In genomic region chr17:7035591-7036368, GRCh38 we compare ENCODE assay signal across 1 cellular context.
TF ChIP-seq lines count a peak whose summit lies in the region.

SLC16A13 (plus strand) TSS chr17:7036015; CDS start chr17:7036383, 368 bp downstream.

TF ChIP-seq in HEK293, 187 proteins besides CTCF, POLR2A, EP300 and RAD21 (continued from another document and continues in another):
- TF ChIP-seq ZNF777 (tag by site-specific recombination; IDR thresholded peaks at IDR 0.05; ENCODE audit: borderline replicate concordance) (peak; percentile 46; the same call in 1 of the 2 replicates), ELK4 (IDR thresholded peaks at IDR 0.05; ENCODE audit: borderline replicate concordance, low read depth, low read length) (no peak), ZBTB20 (tag by site-specific recombination; IDR thresholded peaks at IDR 0.05) (peak; percentile 88), ZNF76 (tag by site-specific recombination; IDR thresholded peaks at IDR 0.05; ENCODE audit: borderline replicate concordance, low read depth) (peak; percentile 53; the same call in 1 of the 2 replicates), ZNF133 (tag by site-specific recombination; IDR thresholded peaks at IDR 0.05) (no peak), GLIS1 (tag by site-specific recombination; IDR thresholded peaks at IDR 0.05) (peak; percentile 73), ZNF501 (tag by site-specific recombination; IDR thresholded peaks at IDR 0.05) (peak; percentile 60; the same call in 1 of the 2 replicates), ZBTB48 (tag by site-specific recombination; IDR thresholded peaks at IDR 0.05) (peak; percentile 87), HIC1 (tag by site-specific recombination; IDR thresholded peaks at IDR 0.05) (no peak; the same call in 1 of the 2 replicates), ZNF792 (tag by site-specific recombination; IDR thresholded peaks at IDR 0.05) (no peak), ZNF311 (tag by site-specific recombination; IDR thresholded peaks at IDR 0.05; ENCODE audit: borderline replicate concordance) (no peak), ZNF335 (tag by site-specific recombination; conservative IDR thresholded peaks at IDR 0.05) (peak; percentile 94), ZNF426 (tag by site-specific recombination; IDR thresholded peaks at IDR 0.05) (no peak), SP7 (tag by site-specific recombination; IDR thresholded peaks at IDR 0.05) (peak; percentile 75; the same call in 1 of the 2 replicates), FEZF1 (tag by site-specific recombination; IDR thresholded peaks at IDR 0.05) (no peak), EGR2 (tag by site-specific recombination; IDR thresholded peaks at IDR 0.05; ENCODE audit: low read depth) (peak; percentile 12; the same call in 1 of the 2 replicates), ZNF202 (tag by site-specific recombination; IDR thresholded peaks at IDR 0.05; ENCODE audit: borderline replicate concordance) (no peak), ZFHX2 (tag by site-specific recombination; conservative IDR thresholded peaks at IDR 0.05) (peak; percentile 14; the same call in 1 of the 2 replicates), ZNF555 (tag by site-specific recombination; conservative IDR thresholded peaks at IDR 0.05) (no peak), ZNF596 (tag by site-specific recombination; IDR thresholded peaks at IDR 0.05) (no peak), ZNF19 (tag by site-specific recombination; IDR thresholded peaks at IDR 0.05; ENCODE audit: low read depth) (no peak), ZNF510 (tag by site-specific recombination; IDR thresholded peaks at IDR 0.05; ENCODE audit: insufficient replicate concordance) (no peak), ZSCAN30 (tag by site-specific recombination; IDR thresholded peaks at IDR 0.05) (peak; percentile 47; the same call in 1 of the 2 replicates), ZNF785 (tag by site-specific recombination; IDR thresholded peaks at IDR 0.05) (no peak), KLF10 (tag by site-specific recombination; IDR thresholded peaks at IDR 0.05) (peak; percentile 40; the same call in 1 of the 2 replicates), MEIS1 (CRISPR knock-in tag; IDR thresholded peaks at IDR 0.05; ENCODE audit: borderline replicate concordance) (no peak), ZNF558 (tag by site-specific recombination; IDR thresholded peaks at IDR 0.05) (no peak), TSHZ1 (tag by site-specific recombination; IDR thresholded peaks at IDR 0.05; ENCODE audit: borderline replicate concordance) (no peak), ZIC2 (tag by site-specific recombination; IDR thresholded peaks at IDR 0.05) (peak; percentile 25), ZNF391 (tag by site-specific recombination; IDR thresholded peaks at IDR 0.05; ENCODE audit: borderline replicate concordance, low read depth) (0 out of 2 replicates have a peak, but pooled peaks have one; percentile 54), ZNF747 (tag by site-specific recombination; IDR thresholded peaks at IDR 0.05) (no peak)
- TF ChIP-seq, protein P1, sequence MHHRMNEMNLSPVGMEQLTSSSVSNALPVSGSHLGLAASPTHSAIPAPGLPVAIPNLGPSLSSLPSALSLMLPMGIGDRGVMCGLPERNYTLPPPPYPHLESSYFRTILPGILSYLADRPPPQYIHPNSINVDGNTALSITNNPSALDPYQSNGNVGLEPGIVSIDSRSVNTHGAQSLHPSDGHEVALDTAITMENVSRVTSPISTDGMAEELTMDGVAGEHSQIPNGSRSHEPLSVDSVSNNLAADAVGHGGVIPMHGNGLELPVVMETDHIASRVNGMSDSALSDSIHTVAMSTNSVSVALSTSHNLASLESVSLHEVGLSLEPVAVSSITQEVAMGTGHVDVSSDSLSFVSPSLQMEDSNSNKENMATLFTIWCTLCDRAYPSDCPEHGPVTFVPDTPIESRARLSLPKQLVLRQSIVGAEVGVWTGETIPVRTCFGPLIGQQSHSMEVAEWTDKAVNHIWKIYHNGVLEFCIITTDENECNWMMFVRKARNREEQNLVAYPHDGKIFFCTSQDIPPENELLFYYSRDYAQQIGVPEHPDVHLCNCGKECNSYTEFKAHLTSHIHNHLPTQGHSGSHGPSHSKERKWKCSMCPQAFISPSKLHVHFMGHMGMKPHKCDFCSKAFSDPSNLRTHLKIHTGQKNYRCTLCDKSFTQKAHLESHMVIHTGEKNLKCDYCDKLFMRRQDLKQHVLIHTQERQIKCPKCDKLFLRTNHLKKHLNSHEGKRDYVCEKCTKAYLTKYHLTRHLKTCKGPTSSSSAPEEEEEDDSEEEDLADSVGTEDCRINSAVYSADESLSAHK (tag by site-specific recombination; IDR thresholded peaks at IDR 0.05): no peak
- TF ChIP-seq, protein P2, sequence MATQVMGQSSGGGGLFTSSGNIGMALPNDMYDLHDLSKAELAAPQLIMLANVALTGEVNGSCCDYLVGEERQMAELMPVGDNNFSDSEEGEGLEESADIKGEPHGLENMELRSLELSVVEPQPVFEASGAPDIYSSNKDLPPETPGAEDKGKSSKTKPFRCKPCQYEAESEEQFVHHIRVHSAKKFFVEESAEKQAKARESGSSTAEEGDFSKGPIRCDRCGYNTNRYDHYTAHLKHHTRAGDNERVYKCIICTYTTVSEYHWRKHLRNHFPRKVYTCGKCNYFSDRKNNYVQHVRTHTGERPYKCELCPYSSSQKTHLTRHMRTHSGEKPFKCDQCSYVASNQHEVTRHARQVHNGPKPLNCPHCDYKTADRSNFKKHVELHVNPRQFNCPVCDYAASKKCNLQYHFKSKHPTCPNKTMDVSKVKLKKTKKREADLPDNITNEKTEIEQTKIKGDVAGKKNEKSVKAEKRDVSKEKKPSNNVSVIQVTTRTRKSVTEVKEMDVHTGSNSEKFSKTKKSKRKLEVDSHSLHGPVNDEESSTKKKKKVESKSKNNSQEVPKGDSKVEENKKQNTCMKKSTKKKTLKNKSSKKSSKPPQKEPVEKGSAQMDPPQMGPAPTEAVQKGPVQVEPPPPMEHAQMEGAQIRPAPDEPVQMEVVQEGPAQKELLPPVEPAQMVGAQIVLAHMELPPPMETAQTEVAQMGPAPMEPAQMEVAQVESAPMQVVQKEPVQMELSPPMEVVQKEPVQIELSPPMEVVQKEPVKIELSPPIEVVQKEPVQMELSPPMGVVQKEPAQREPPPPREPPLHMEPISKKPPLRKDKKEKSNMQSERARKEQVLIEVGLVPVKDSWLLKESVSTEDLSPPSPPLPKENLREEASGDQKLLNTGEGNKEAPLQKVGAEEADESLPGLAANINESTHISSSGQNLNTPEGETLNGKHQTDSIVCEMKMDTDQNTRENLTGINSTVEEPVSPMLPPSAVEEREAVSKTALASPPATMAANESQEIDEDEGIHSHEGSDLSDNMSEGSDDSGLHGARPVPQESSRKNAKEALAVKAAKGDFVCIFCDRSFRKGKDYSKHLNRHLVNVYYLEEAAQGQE (tag by site-specific recombination; IDR thresholded peaks at IDR 0.05): no peak
- TF ChIP-seq, protein P3, sequence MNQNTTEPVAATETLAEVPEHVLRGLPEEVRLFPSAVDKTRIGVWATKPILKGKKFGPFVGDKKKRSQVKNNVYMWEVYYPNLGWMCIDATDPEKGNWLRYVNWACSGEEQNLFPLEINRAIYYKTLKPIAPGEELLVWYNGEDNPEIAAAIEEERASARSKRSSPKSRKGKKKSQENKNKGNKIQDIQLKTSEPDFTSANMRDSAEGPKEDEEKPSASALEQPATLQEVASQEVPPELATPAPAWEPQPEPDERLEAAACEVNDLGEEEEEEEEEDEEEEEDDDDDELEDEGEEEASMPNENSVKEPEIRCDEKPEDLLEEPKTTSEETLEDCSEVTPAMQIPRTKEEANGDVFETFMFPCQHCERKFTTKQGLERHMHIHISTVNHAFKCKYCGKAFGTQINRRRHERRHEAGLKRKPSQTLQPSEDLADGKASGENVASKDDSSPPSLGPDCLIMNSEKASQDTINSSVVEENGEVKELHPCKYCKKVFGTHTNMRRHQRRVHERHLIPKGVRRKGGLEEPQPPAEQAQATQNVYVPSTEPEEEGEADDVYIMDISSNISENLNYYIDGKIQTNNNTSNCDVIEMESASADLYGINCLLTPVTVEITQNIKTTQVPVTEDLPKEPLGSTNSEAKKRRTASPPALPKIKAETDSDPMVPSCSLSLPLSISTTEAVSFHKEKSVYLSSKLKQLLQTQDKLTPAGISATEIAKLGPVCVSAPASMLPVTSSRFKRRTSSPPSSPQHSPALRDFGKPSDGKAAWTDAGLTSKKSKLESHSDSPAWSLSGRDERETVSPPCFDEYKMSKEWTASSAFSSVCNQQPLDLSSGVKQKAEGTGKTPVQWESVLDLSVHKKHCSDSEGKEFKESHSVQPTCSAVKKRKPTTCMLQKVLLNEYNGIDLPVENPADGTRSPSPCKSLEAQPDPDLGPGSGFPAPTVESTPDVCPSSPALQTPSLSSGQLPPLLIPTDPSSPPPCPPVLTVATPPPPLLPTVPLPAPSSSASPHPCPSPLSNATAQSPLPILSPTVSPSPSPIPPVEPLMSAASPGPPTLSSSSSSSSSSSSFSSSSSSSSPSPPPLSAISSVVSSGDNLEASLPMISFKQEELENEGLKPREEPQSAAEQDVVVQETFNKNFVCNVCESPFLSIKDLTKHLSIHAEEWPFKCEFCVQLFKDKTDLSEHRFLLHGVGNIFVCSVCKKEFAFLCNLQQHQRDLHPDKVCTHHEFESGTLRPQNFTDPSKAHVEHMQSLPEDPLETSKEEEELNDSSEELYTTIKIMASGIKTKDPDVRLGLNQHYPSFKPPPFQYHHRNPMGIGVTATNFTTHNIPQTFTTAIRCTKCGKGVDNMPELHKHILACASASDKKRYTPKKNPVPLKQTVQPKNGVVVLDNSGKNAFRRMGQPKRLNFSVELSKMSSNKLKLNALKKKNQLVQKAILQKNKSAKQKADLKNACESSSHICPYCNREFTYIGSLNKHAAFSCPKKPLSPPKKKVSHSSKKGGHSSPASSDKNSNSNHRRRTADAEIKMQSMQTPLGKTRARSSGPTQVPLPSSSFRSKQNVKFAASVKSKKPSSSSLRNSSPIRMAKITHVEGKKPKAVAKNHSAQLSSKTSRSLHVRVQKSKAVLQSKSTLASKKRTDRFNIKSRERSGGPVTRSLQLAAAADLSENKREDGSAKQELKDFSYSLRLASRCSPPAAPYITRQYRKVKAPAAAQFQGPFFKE (tag by site-specific recombination; IDR thresholded peaks at IDR 0.05; ENCODE audit: borderline replicate concordance): no peak
- TF ChIP-seq, protein P4, sequence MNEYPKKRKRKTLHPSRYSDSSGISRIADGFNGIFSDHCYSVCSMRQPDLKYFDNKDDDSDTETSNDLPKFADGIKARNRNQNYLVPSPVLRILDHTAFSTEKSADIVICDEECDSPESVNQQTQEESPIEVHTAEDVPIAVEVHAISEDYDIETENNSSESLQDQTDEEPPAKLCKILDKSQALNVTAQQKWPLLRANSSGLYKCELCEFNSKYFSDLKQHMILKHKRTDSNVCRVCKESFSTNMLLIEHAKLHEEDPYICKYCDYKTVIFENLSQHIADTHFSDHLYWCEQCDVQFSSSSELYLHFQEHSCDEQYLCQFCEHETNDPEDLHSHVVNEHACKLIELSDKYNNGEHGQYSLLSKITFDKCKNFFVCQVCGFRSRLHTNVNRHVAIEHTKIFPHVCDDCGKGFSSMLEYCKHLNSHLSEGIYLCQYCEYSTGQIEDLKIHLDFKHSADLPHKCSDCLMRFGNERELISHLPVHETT (tag by site-specific recombination; IDR thresholded peaks at IDR 0.05): 0 out of 2 replicates have a peak, but pooled peaks have one; percentile 15
- TF ChIP-seq, protein P5, sequence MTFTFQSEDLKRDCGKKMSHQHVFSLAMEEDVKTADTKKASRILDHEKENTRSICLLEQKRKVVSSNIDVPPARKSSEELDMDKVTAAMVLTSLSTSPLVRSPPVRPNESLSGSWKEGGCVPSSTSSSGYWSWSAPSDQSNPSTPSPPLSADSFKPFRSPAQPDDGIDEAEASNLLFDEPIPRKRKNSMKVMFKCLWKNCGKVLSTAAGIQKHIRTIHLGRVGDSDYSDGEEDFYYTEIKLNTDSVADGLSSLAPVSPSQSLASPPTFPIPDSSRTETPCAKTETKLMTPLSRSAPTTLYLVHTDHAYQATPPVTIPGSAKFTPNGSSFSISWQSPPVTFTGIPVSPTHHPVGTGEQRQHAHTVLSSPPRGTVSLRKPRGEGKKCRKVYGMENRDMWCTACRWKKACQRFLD (tag by site-specific recombination; IDR thresholded peaks at IDR 0.05): no peak
